ENCODE assay signal across 9 cellular contexts in the genomic region with DNA sequence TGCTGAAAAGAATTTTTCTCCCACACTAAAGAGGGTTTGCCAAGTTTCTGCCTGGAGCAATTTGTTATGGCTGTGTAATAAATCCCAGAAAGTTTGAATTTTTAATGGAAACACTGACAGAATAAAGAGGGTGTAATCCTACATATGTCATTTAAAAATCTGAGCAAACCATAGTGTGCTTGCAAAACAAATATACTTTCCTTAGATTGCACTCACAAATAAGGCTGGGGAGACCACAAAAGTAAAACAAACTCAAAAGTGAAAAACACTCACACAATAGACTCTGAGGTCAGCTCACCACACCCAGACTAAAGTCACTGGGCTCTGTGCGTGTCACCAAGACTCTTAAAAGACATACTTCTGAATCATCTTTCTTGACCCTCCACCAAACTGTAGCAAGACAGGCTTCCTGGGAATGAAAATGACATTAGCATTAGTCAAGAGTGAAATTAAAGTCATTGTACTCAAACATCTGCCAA. TPM values are rescaled to one million over a fixed set of nuclear protein-coding genes. Genes with fewer than 3 reads are reported as not detected.
DNase-seq lines count a peak whose midpoint lies in the region; ATAC-seq, FAIRE-seq and TF ChIP-seq lines count a peak whose summit lies in the region.
"Had no signal": no experiment of that assay in that cellular context is flagged by ENCODE, and none has a peak within 500 bp of the region (broad histone marks: within the 10 kb centered on the region; RNA-seq: fewer than 3 reads in every experiment).

No MANE protein-coding gene starts in this region.

- peaks cover 27% of the 10 kb centered on the region for H3K36me3 Mint-ChIP-seq in Calu3 (ENCODE audit: insufficient read depth, unreplicated experiment)
- H3K36me3 Mint-ChIP-seq in activated naive CD8-positive, alpha-beta T cell, result no peaks in the 10 kb centered on the region

- H3K27me3 ChIP-seq in mucosa of stomach (ENCODE audit: control insufficient read depth, insufficient read depth, low read length), result no peaks in the 10 kb centered on the region

- peaks cover 28% of the 10 kb centered on the region for H3K4me1 Mint-ChIP-seq in Calu3 (ENCODE audit: low read depth, unreplicated experiment)
- peaks cover 75% of the 10 kb centered on the region for H3K4me1 Mint-ChIP-seq in activated naive CD8-positive, alpha-beta T cell (ENCODE audit: low read depth)

- intact Hi-C loops in Calu3 (cut with micrococcal nuclease; ENCODE audit: unreplicated experiment), result loop anchor here (5.0 kb wide), 1 partner anchor 76 kb away; no protein-coding TSS in a partner anchor

- no peaks in the 10 kb centered on the region for H3K9me3 ChIP-seq in mucosa of stomach (ENCODE audit: control insufficient read depth, low read length)

- H3K9me3 Mint-ChIP-seq in Calu3 (ENCODE audit: low read depth, unreplicated experiment), result no peaks in the 10 kb centered on the region
- no peaks in the 10 kb centered on the region for H3K9me3 Mint-ChIP-seq in activated naive CD8-positive, alpha-beta T cell (ENCODE audit: low read depth)

- peaks cover 28% of the 10 kb centered on the region for H3K4me1 ChIP-seq in mucosa of stomach (ENCODE audit: control insufficient read depth, insufficient read depth, low read length)

- H3K9ac ChIP-seq in mucosa of stomach (ENCODE audit: low read length), result peak overlapping the region; percentile 2

- no TSS peak for BruUV-seq in Calu3 (replicated peaks; lab: Mats Ljungman, UMichigan)

- TF ChIP-seq CTCF in Calu3 (IDR thresholded peaks at IDR 0.05; ENCODE audit: unreplicated experiment), result no peak

- H3K36me3 ChIP-seq in mucosa of stomach (ENCODE audit: control insufficient read depth, insufficient read depth, low read length), result no peaks in the 10 kb centered on the region

- no peak overlapping the region for H3K27ac Mint-ChIP-seq in Calu3 (ENCODE audit: unreplicated experiment)
- H3K27ac Mint-ChIP-seq in activated naive CD8-positive, alpha-beta T cell, result peak overlapping the region; percentile 50

- no peak overlapping the region for H3K4me3 ChIP-seq in mucosa of stomach (ENCODE audit: low read length)

- DNase-seq in Calu3, result peak; percentile 7
- DNase-seq in HTR-8/SVneo (ENCODE audit: insufficient read length, low spot score), result no peak
- no peak for DNase-seq in NCI-H2107 treated with DMSO at 0.1 percent for 48 hours (lab: John Stamatoyannopoulos, UW; ENCODE audit: unreplicated experiment)
- DNase-seq in NCI-H345 (lab: John Stamatoyannopoulos, UW), result no peak
- no peak for DNase-seq in GM19239 (ENCODE audit: insufficient read length, low spot score)
- DNase-seq: NCI-H526 had no signal

- no peak for ATAC-seq in GM21423 (IDR thresholded peaks at IDR 0.05; ENCODE audit: unreplicated experiment)

- H3K27me3 Mint-ChIP-seq in Calu3 (ENCODE audit: unreplicated experiment), result no peaks in the 10 kb centered on the region
- H3K27me3 Mint-ChIP-seq in activated naive CD8-positive, alpha-beta T cell, result no peaks in the 10 kb centered on the region

- CTCF ChIA-PET in Calu3 (lab: Charles Lee), result no interaction called here

- H3K4me3 Mint-ChIP-seq in Calu3 (ENCODE audit: low read depth, unreplicated experiment), result no peak overlapping the region
- peak overlapping the region; percentile 44 for H3K4me3 Mint-ChIP-seq in activated naive CD8-positive, alpha-beta T cell

- FAIRE-seq in HTR-8/SVneo (lab: Jason Lieb, UNC) (peak; percentile 48), GM19239 (lab: Jason Lieb, UNC) (no peak)

RNA-seq across cellular contexts. Expression of a gene that starts 4.8 kb away (rescaled TPM):
- total RNA-seq in Calu3 (2022), result 16.6 and 19.7 TPM in 2 replicates
